In the genomic region with DNA sequence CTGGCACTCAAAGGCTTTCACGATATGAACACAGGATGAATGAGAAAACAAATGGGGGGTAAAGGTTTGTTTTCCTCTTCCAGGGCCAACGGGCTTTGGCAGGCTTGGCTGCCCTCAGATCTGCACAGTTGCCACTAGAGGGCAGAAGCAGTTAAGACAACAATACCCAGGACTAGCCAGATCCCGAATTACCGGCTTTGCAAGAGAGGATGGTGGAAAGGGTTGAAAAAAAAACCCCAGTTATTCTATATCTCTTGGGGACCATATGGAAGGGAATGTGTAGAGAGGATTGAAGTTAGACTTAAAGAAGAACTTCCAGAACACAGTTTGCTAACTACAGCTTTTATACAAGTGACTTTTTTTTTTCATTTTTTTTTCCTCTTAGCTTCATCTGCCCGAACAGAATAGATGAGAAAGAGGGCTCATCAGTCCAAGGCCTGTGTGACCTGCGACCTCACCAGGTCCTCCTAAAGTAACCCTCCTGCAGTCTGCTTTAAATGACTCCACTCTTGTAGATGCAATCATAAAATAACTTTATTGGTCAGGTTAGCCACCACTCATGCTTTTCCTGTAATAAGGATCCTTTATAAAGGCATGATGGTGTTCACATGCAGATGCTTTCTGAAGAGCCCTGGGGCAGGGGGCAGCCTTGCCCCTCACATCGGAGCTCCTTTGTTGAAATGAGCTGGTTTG, we compare ENCODE assay signal across 8 cellular contexts. TPM values are rescaled to one million over a fixed set of nuclear protein-coding genes. Genes with fewer than 3 reads are reported as not detected.
A peak's percentile ranks its signal among the peaks of the same experiment; 100 is the strongest.
DNase-seq lines count a peak whose midpoint lies in the region; ATAC-seq and TF ChIP-seq lines count a peak whose summit lies in the region.

No MANE protein-coding gene starts in this region.

- CTCF ChIA-PET in CD4-positive, alpha-beta memory T cell (lab: Charles Lee; ENCODE audit: partially characterized antibody) = interaction anchor here (0.5 to 30.0 kb wide), 21 partner anchors 8 to 1091 kb away, joined by 3 to 921 read pairs (median 4); a partner anchor contains a TSS
- CTCF ChIA-PET in mammary epithelial cell (lab: Charles Lee; ENCODE audit: low non-redundant PET) = interaction anchor here (0.6 to 0.8 kb wide), 4 partner anchors 23 to 206 kb away, joined by 3 to 9 read pairs (median 5); no protein-coding TSS in a partner anchor

- BruUV-seq in mammary epithelial cell (replicated peaks; lab: Mats Ljungman, UMichigan) = no TSS peak

- intact Hi-C loops in CD4-positive, alpha-beta memory T cell (cut with micrococcal nuclease) = loop anchor here (1.0 to 10.0 kb wide), 5 partner anchors 13 to 785 kb away; no protein-coding TSS in a partner anchor
- intact Hi-C loops in mammary epithelial cell (cut with micrococcal nuclease) = loop anchor here (1.0 to 5.0 kb wide), 5 partner anchors 101 to 522 kb away; a partner anchor contains a TSS

- H2AFZ ChIP-seq in mammary epithelial cell (ENCODE audit: low read depth, low read length) = no peak overlapping the region

- H4K20me1 ChIP-seq in mammary epithelial cell (ENCODE audit: insufficient read depth, low read length) = no peaks in the 10 kb centered on the region

- peak; percentile 61 to 68 (median 63) for DNase-seq in CD4-positive, alpha-beta memory T cell
- DNase-seq in HFFc6 (peak; percentile 78), NCI-H2171 treated with DMSO at 0.1 percent for 48 hours (lab: John Stamatoyannopoulos, UW) (peak; percentile 96), UCSD-AML1 (lab: John Stamatoyannopoulos, UW; ENCODE audit: unreplicated experiment) (peak; percentile 43), mammary epithelial cell (peak; percentile 63), immature natural killer cell (peak; percentile 55 to 65 (median 63)), smooth muscle cell of the brain vasculature (ENCODE audit: low read depth, low spot score) (peak; percentile 65)

- POLR2A ChIA-PET in CD4-positive, alpha-beta memory T cell (lab: Charles Lee; ENCODE audit: partially characterized antibody) = interaction anchor here (1.9 to 11.5 kb wide), 5 partner anchors 16 to 147 kb away, joined by 7 to 207 read pairs (median 87); no protein-coding TSS in a partner anchor

- no peaks in the 10 kb centered on the region for H3K36me3 Mint-ChIP-seq in CD4-positive, alpha-beta memory T cell
- H3K36me3 Mint-ChIP-seq in HFFc6 (ENCODE audit: low read depth) (no peaks in the 10 kb centered on the region), immature natural killer cell (no peaks in the 10 kb centered on the region)

- peaks cover 23 to 36% (median 28%) of the 10 kb centered on the region in 4 donors for H3K4me1 Mint-ChIP-seq in CD4-positive, alpha-beta memory T cell
- H3K4me1 Mint-ChIP-seq in HFFc6 (ENCODE audit: low read depth) (no peaks in the 10 kb centered on the region), immature natural killer cell (peaks cover 10 to 26% of the 10 kb centered on the region in 2 donors)

- no peak for TF ChIP-seq POLR2A in GM18505 (IDR thresholded peaks at IDR 0.05; ENCODE audit: borderline replicate concordance, extremely low read depth, insufficient read depth, insufficient read length)

- H3K9me3 ChIP-seq in CD4-positive, alpha-beta memory T cell (ENCODE audit: control insufficient read depth in 1 of 2, low read length in 2 of 2) = no peaks in the 10 kb centered on the region
- H3K9me3 ChIP-seq in mammary epithelial cell (replicated peaks; ENCODE audit: insufficient read depth, low read length) = no peaks in the 10 kb centered on the region

- in situ Hi-C loops in mammary epithelial cell (cut with MboI; ENCODE audit: low sequenced_read_pairs in 2 of 2) = loop anchor here in 1 of 2 donors (5.0 to 25.0 kb wide), 2 partner anchors 68 to 372 kb away; no protein-coding TSS in a partner anchor

- H3K4me3 ChIP-seq in CD4-positive, alpha-beta memory T cell (ENCODE audit: low read length in 2 of 2) = no peak overlapping the region
- no peak overlapping the region for H3K4me3 ChIP-seq in mammary epithelial cell (replicated peaks in 1 of 3; ENCODE audit: insufficient read depth in 1 of 3, low read depth in 2 of 3, low read length in 3 of 3)

- H3K27me3 Mint-ChIP-seq in CD4-positive, alpha-beta memory T cell = peaks cover 4 to 26% of the 10 kb centered on the region in 2 donors
- H3K27me3 Mint-ChIP-seq in HFFc6 (ENCODE audit: insufficient read depth) = peaks cover 34% of the 10 kb centered on the region
- H3K27me3 Mint-ChIP-seq in immature natural killer cell (ENCODE audit: low read depth in 3 of 3) = peaks cover 4 to 26% (median 6%) of the 10 kb centered on the region in 3 donors

- dilution Hi-C loops in mammary epithelial cell (cut with HindIII; ENCODE audit: low sequenced_read_pairs) = loop anchor here (5.0 kb wide), 1 partner anchor 87 kb away; no protein-coding TSS in a partner anchor

- H3K4me3 Mint-ChIP-seq in CD4-positive, alpha-beta memory T cell = peak overlapping the region in 1 of 8 donors; percentile 6
- H3K4me3 Mint-ChIP-seq in HFFc6 (no peak overlapping the region), immature natural killer cell (no peak overlapping the region)

- no peaks in the 10 kb centered on the region for H3K79me2 ChIP-seq in mammary epithelial cell (ENCODE audit: insufficient read depth, low read length)

- no peak for ATAC-seq in GM18505 (IDR thresholded peaks at IDR 0.05; ENCODE audit: unreplicated experiment)

- no peak overlapping the region for H3K4me2 ChIP-seq in mammary epithelial cell (ENCODE audit: insufficient read depth, low read depth, low read length)

- H3K27ac Mint-ChIP-seq in CD4-positive, alpha-beta memory T cell = peak overlapping the region in 6 of 7 donors; percentile 1 to 78 (median 48)
- H3K27ac Mint-ChIP-seq in HFFc6 (no peak overlapping the region), immature natural killer cell (no peak overlapping the region)

- TF ChIP-seq CTCF in HFFc6 (IDR thresholded peaks at IDR 0.05) = peak; percentile 94
- TF ChIP-seq CTCF in mammary epithelial cell (conservative IDR thresholded peaks at IDR 0.05 in 1 of 2, IDR thresholded peaks at IDR 0.05 in 1 of 2; ENCODE audit: extremely low read depth in 1 of 2, insufficient read depth in 1 of 2, low read depth in 1 of 2, low read length in 2 of 2) = peak; percentile 86 to 94

- no peaks in the 10 kb centered on the region for H3K9me3 Mint-ChIP-seq in CD4-positive, alpha-beta memory T cell
- H3K9me3 Mint-ChIP-seq in HFFc6 (no peaks in the 10 kb centered on the region), immature natural killer cell (no peaks in the 10 kb centered on the region)

- WGBS in mammary epithelial cell (ENCODE audit: low coverage, missing lambda C conversion rate) = 15% methylated on average over 7 of the region's 7 CpGs

- peaks cover 16% of the 10 kb centered on the region for H3K4me1 ChIP-seq in CD4-positive, alpha-beta memory T cell (ENCODE audit: insufficient read depth, low read length)
- peaks cover 25% of the 10 kb centered on the region for H3K4me1 ChIP-seq in mammary epithelial cell (ENCODE audit: insufficient read depth, low read length)

- no peak overlapping the region for H3K27ac ChIP-seq in CD4-positive, alpha-beta memory T cell (ENCODE audit: low read depth, low read length)
- no peak overlapping the region for H3K27ac ChIP-seq in mammary epithelial cell (ENCODE audit: insufficient read depth, low read depth, low read length)

- H3K9ac ChIP-seq in mammary epithelial cell (ENCODE audit: insufficient read depth, low read length) = no peak overlapping the region

- H3K27me3 ChIP-seq in CD4-positive, alpha-beta memory T cell (ENCODE audit: insufficient read depth, low read length) = peaks cover 8% of the 10 kb centered on the region
- no peaks in the 10 kb centered on the region for H3K27me3 ChIP-seq in mammary epithelial cell (ENCODE audit: insufficient read depth, low read length)

- H3K36me3 ChIP-seq in CD4-positive, alpha-beta memory T cell (ENCODE audit: insufficient read depth, low read length) = no peaks in the 10 kb centered on the region
- no peaks in the 10 kb centered on the region for H3K36me3 ChIP-seq in mammary epithelial cell (ENCODE audit: insufficient read depth, low read length)

RNA-seq across cellular contexts. Expression of a gene that starts 10.7 kb away (rescaled TPM):
- not detected for total RNA-seq in CD4-positive, alpha-beta memory T cell
- not detected for polyA plus RNA-seq in CD4-positive, alpha-beta memory T cell
- total RNA-seq in HFFc6 (2021; fragmentation: NEBNext Ultra II Directional; extraction: Animal tissue kit (Norgen Biotek cat#: 25700)) = under 1 TPM; 0.19 to 0.66 (median 0.34) TPM
- total RNA-seq in mammary epithelial cell = 1 to 10 TPM in 1 of 2 donors, not detected in 1; 1.5 TPM
- polyA plus RNA-seq in mammary epithelial cell = not detected
- polyA minus RNA-seq in mammary epithelial cell = not detected
- not detected for polyA plus RNA-seq in immature natural killer cell

RNA-seq across cellular contexts. Expression of a gene that starts 34.9 kb away (rescaled TPM):
- total RNA-seq in CD4-positive, alpha-beta memory T cell = 100 to 1,000 TPM; 197 to 201 TPM
- 100 to 1,000 TPM; 123 to 288 TPM for polyA plus RNA-seq in CD4-positive, alpha-beta memory T cell
- 10 to 100 TPM; 12.7 to 18.5 (median 13.7) TPM for total RNA-seq in HFFc6 (2021; fragmentation: NEBNext Ultra II Directional; extraction: Animal tissue kit (Norgen Biotek cat#: 25700))
- 100 to 1,000 TPM in 1 of 2 donors, 10 to 100 TPM in 1; 74.8 to 107 TPM for total RNA-seq in mammary epithelial cell
- 47.2 TPM for polyA plus RNA-seq in mammary epithelial cell
- polyA minus RNA-seq in mammary epithelial cell = 57.2 TPM
- polyA plus RNA-seq in immature natural killer cell = 100 to 1,000 TPM; 112 to 147 (median 127) TPM

Comparison
In these comparisons a context has a peak if more than half of its experiments do, and no peak if none do; other contexts are left out.
1. DNase-seq: peak in every context shown above with its lines; median percentile 96 in NCI-H2171 treated with DMSO at 0.1 percent for 48 hours; 78 in HFFc6; 65 in smooth muscle cell of the brain vasculature; 63 in CD4-positive, alpha-beta memory T cell; 63 in mammary epithelial cell; 63 in immature natural killer cell; 43 in UCSD-AML1.
2. H3K27ac Mint-ChIP-seq: peak in CD4-positive, alpha-beta memory T cell (6 of 7); none in HFFc6 (single experiment) and immature natural killer cell (0 of 6).